In the genomic region with DNA sequence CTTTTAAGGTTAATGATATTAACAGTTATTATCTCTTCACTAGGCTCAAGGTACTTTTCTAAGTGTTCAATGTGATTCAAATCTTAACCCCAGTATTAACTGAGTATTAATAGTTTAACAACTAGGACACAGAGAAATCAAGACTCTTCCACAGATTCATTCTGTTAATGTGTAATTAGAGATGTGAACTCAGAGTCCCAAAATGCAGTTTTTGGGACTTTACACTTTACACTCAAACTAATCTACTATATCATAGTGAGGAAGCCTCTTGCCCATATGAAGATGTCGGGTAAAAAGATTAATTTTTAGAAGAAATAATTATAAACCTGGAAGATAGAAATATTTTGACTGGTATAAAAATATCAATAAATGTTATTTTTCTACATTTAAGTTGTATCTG, we compare ENCODE assay signal across 35 cellular contexts.
DNase-seq lines count a peak whose midpoint lies in the region; ATAC-seq, FAIRE-seq and TF ChIP-seq lines count a peak whose summit lies in the region.
"Had no signal": no experiment of that assay in that cellular context is flagged by ENCODE, and none has a peak within 500 bp of the region (broad histone marks: within the 10 kb centered on the region; RNA-seq: fewer than 3 reads in every experiment).

No MANE protein-coding gene starts in this region.

- no peaks in the 10 kb centered on the region for H3K4me1 Mint-ChIP-seq in mesothelial cell of epicardium
- H3K4me1 Mint-ChIP-seq in effector memory CD8-positive, alpha-beta T cell (ENCODE audit: low read depth in 2 of 2): no peaks in the 10 kb centered on the region
- H3K4me1 Mint-ChIP-seq: B cell; CD14-positive monocyte; CD4-positive, alpha-beta memory T cell; CD4-positive, CD25-positive, alpha-beta regulatory T cell; CD8-positive, alpha-beta memory T cell had no signal

- H3K27ac ChIP-seq in liver (ENCODE audit: low read depth in 1 of 2, low read length in 2 of 2) (no peak overlapping the region), HepG2 (ENCODE audit: extremely low read length, insufficient read depth, low read length) (no peak overlapping the region), right lobe of liver (no peak overlapping the region)
- H3K27ac ChIP-seq: 22Rv1; A549; BLaER1; BLaER1 treated with 17β-estradiol and CSF1 and Interleukin-3, amounts not matched to agents 10 nM and 100 nM; C4-2B had no signal

- 50% methylated on average over 1 of the region's 1 CpG for WGBS in liver
- WGBS in HepG2 (ENCODE audit: low lambda C conversion rate): 2% methylated on average over 1 of the region's 1 CpG
- 27% methylated on average over 1 of the region's 1 CpG for WGBS in right lobe of liver (ENCODE audit: insufficient coverage, low coverage, low lambda C conversion rate, missing lambda C conversion rate)

- peaks cover 2% of the 10 kb centered on the region for H3K27me3 Mint-ChIP-seq in mesothelial cell of epicardium (ENCODE audit: low read depth)
- no peaks in the 10 kb centered on the region for H3K27me3 Mint-ChIP-seq in effector memory CD8-positive, alpha-beta T cell
- H3K27me3 Mint-ChIP-seq: B cell; CD4-positive, alpha-beta memory T cell; CD4-positive, alpha-beta T cell; CD4-positive, CD25-positive, alpha-beta regulatory T cell; CD8-positive, alpha-beta memory T cell had no signal

- no peaks in the 10 kb centered on the region for H3K36me3 Mint-ChIP-seq in mesothelial cell of epicardium
- H3K36me3 Mint-ChIP-seq in effector memory CD8-positive, alpha-beta T cell (ENCODE audit: insufficient read depth): no peaks in the 10 kb centered on the region
- H3K36me3 Mint-ChIP-seq: CD14-positive monocyte; CD4-positive, alpha-beta memory T cell; CD4-positive, CD25-positive, alpha-beta regulatory T cell; CD8-positive, alpha-beta memory T cell; CD8-positive, alpha-beta T cell had no signal

- no peaks in the 10 kb centered on the region for H3K9me3 Mint-ChIP-seq in mesothelial cell of epicardium
- peaks cover 0 to 4% of the 10 kb centered on the region in 2 donors for H3K9me3 Mint-ChIP-seq in effector memory CD8-positive, alpha-beta T cell
- H3K9me3 Mint-ChIP-seq: CD14-positive monocyte; CD4-positive, alpha-beta T cell had no signal

- no TSS peak for BruUV-seq in HepG2 (replicated peaks; lab: Mats Ljungman, UMichigan)

- TF ChIP-seq CTCF in liver (IDR thresholded peaks at IDR 0.05; ENCODE audit: low read depth, low read length, missing input control) (no peak), HepG2 (CRISPR knock-in tag; IDR thresholded peaks at IDR 0.05) (no peak), right lobe of liver (IDR thresholded peaks at IDR 0.05) (no peak), mesothelial cell of epicardium (IDR thresholded peaks at IDR 0.05; ENCODE audit: unreplicated experiment) (no peak)

- H3K4me3 Mint-ChIP-seq in mesothelial cell of epicardium: no peak overlapping the region
- H3K4me3 Mint-ChIP-seq in effector memory CD8-positive, alpha-beta T cell: no peak overlapping the region
- H3K4me3 Mint-ChIP-seq: B cell; CD14-positive monocyte; CD4-positive, alpha-beta memory T cell; CD4-positive, alpha-beta T cell; CD4-positive, CD25-positive, alpha-beta regulatory T cell; CD8-positive, alpha-beta memory T cell; CD8-positive, alpha-beta T cell had no signal

- TF ChIP-seq EP300 in HepG2 (IDR thresholded peaks at IDR 0.05; ENCODE audit: low read depth in 2 of 2, low read length in 2 of 2) (no peak), HepG2 (CRISPR knock-in tag; IDR thresholded peaks at IDR 0.05; ENCODE audit: borderline replicate concordance) (no peak)

- ATAC-seq in HepG2 (no peak), left lobe of liver (peak; percentile 88), right lobe of liver (peak; percentile 80 to 87 (median 82))
- no peak for ATAC-seq in effector memory CD8-positive, alpha-beta T cell (replicated peaks)
- ATAC-seq: A549; CD8-positive, alpha-beta T cell had no signal

- H3K36me3 ChIP-seq in liver (ENCODE audit: control insufficient read depth in 4 of 4, insufficient read depth in 3 of 4, low read depth in 1 of 4, low read length in 3 of 4) (no peaks in the 10 kb centered on the region), HepG2 (replicated peaks in 1 of 2; ENCODE audit: control insufficient read depth in 1 of 2, insufficient read depth in 2 of 2, low read length in 2 of 2) (no peaks in the 10 kb centered on the region), right lobe of liver (no peaks in the 10 kb centered on the region)
- H3K36me3 ChIP-seq: BE2C; BLaER1; BLaER1 treated with 17β-estradiol and CSF1 and Interleukin-3, amounts not matched to agents 10 nM and 100 nM had no signal

- in situ Hi-C loops in HepG2 (cut with HindIII; ENCODE audit: extremely low pct_ligation_motif_present, low pct_unique_long_range_greater_than_20kb): no loop called here

- H4K20me1 ChIP-seq in HepG2 (ENCODE audit: insufficient read depth, low read length): no peaks in the 10 kb centered on the region
- H4K20me1 ChIP-seq: BLaER1; BLaER1 treated with 17β-estradiol and CSF1 and Interleukin-3, amounts not matched to agents 10 nM and 100 nM had no signal

- no peak overlapping the region for H3K27ac Mint-ChIP-seq in mesothelial cell of epicardium
- no peak overlapping the region for H3K27ac Mint-ChIP-seq in effector memory CD8-positive, alpha-beta T cell
- H3K27ac Mint-ChIP-seq: B cell; CD14-positive monocyte; CD4-positive, alpha-beta memory T cell; CD4-positive, alpha-beta T cell; CD4-positive, CD25-positive, alpha-beta regulatory T cell; CD8-positive, alpha-beta memory T cell; CD8-positive, alpha-beta T cell had no signal

- no peak overlapping the region for H3K4me2 ChIP-seq in HepG2 (ENCODE audit: low read depth, low read length)
- H3K4me2 ChIP-seq: A549; BLaER1; BLaER1 treated with 17β-estradiol and CSF1 and Interleukin-3, amounts not matched to agents 10 nM and 100 nM had no signal

- H3K79me2 ChIP-seq in HepG2 (ENCODE audit: insufficient read depth, low read length): no peaks in the 10 kb centered on the region

- H3K27me3 ChIP-seq in liver (ENCODE audit: control insufficient read depth in 4 of 4, insufficient read depth in 4 of 4, low read length in 3 of 4): no peaks in the 10 kb centered on the region
- H3K27me3 ChIP-seq in HepG2 (ENCODE audit: control insufficient read depth in 1 of 2, insufficient read depth in 2 of 2, low read length in 2 of 2): no peaks in the 10 kb centered on the region
- no peaks in the 10 kb centered on the region for H3K27me3 ChIP-seq in right lobe of liver
- H3K27me3 ChIP-seq: BE2C; BLaER1; BLaER1 treated with 17β-estradiol and CSF1 and Interleukin-3, amounts not matched to agents 10 nM and 100 nM had no signal

- peaks cover 3 to 19% (median 10%) of the 10 kb centered on the region in 4 donors for H3K4me1 ChIP-seq in liver (ENCODE audit: control insufficient read depth in 4 of 4, insufficient read depth in 4 of 4, low read length in 3 of 4)
- H3K4me1 ChIP-seq in HepG2 (ENCODE audit: insufficient read depth, low read length): peaks cover 21% of the 10 kb centered on the region
- peaks cover 0 to 24% (median 4%) of the 10 kb centered on the region in 4 donors for H3K4me1 ChIP-seq in right lobe of liver
- H3K4me1 ChIP-seq: A549; BE2C; BLaER1; BLaER1 treated with 17β-estradiol and CSF1 and Interleukin-3, amounts not matched to agents 10 nM and 100 nM had no signal

- TF ChIP-seq POLR2A in HepG2 (IDR thresholded peaks at IDR 0.05; ENCODE audit: insufficient read depth in 1 of 2, low read depth in 2 of 2, low read length in 2 of 2): no peak
- TF ChIP-seq POLR2A in right lobe of liver (IDR thresholded peaks at IDR 0.05): no peak

- H3K4me3 ChIP-seq in liver (ENCODE audit: low read depth in 1 of 3, low read length in 3 of 3) (no peak overlapping the region), HepG2 (replicated peaks in 1 of 3; ENCODE audit: insufficient read depth in 1 of 3, low read depth in 2 of 3, low read length in 3 of 3) (no peak overlapping the region), right lobe of liver (no peak overlapping the region)
- H3K4me3 ChIP-seq: A549; BLaER1; BLaER1 treated with 17β-estradiol and CSF1 and Interleukin-3, amounts not matched to agents 10 nM and 100 nM had no signal

- FAIRE-seq in HepG2 (lab: Jason Lieb, UNC): no peak
- FAIRE-seq: A204.1, A549, D721Med had no signal

- DNase-seq in HepG2 (ENCODE audit: low spot score) (no peak), left lobe of liver (ENCODE audit: low spot score) (no peak), right lobe of liver (no peak), mesothelial cell of epicardium (ENCODE audit: low spot score in 2 of 2, unreplicated experiment in 2 of 2) (no peak)
- no peak for DNase-seq in effector memory CD8-positive, alpha-beta T cell
- DNase-seq: 8988T; ACHN; AML-193; BE2C; C1 segment of cervical spinal cord; Caco-2; Calu3; CD4-positive, alpha-beta memory T cell; CD4-positive, alpha-beta T cell; CD4-positive, CD25-positive, alpha-beta regulatory T cell; CD8-positive, alpha-beta memory T cell; CD8-positive, alpha-beta T cell; COR-L47; DMS 273 treated with DMSO at 0.1 percent for 48 hours; DMS153; DMS53; DMS79; DMS79 treated with DMSO at 0.1 percent for 48 hours; DND-41; EL had no signal

- TF ChIP-seq RAD21 in liver (IDR thresholded peaks at IDR 0.05): peak; percentile 16 to 18
- no peak for TF ChIP-seq RAD21 in HepG2 (CRISPR knock-in tag; IDR thresholded peaks at IDR 0.05)

- no peak overlapping the region for H2AFZ ChIP-seq in HepG2 (ENCODE audit: low read length)

- H3K9ac ChIP-seq in liver (ENCODE audit: low read depth in 1 of 2, low read length in 2 of 2) (no peak overlapping the region), HepG2 (ENCODE audit: insufficient read depth, low read depth, low read length) (no peak overlapping the region)
- H3K9ac ChIP-seq: BLaER1; BLaER1 treated with 17β-estradiol and CSF1 and Interleukin-3, amounts not matched to agents 10 nM and 100 nM had no signal

- H3K9me3 ChIP-seq in liver (ENCODE audit: control insufficient read depth in 4 of 4, low read length in 3 of 4) (no peaks in the 10 kb centered on the region), HepG2 (ENCODE audit: low read length) (no peaks in the 10 kb centered on the region), right lobe of liver (no peaks in the 10 kb centered on the region)
- H3K9me3 ChIP-seq: A549; BE2C; BLaER1; BLaER1 treated with 17β-estradiol and CSF1 and Interleukin-3, amounts not matched to agents 10 nM and 100 nM had no signal

- intact Hi-C loops in HepG2 (cut with micrococcal nuclease; ENCODE audit: unreplicated experiment) (no loop called here), right lobe of liver (cut with DNase I) (no loop called here)

- CTCF ChIA-PET in HepG2 (lab: Yijun Ruan, JAX; ENCODE audit: low intra/inter-chr PET ratio, low total read pairs): no interaction called here

- POLR2A ChIA-PET in HepG2 (lab: Yijun Ruan, JAX): no interaction called here

TF ChIP-seq in liver, 16 proteins besides CTCF, POLR2A, EP300 and RAD21 (continues in another document):
- no peak for TF ChIP-seq TAF1 (conservative IDR thresholded peaks at IDR 0.05)
- TF ChIP-seq FOXA1 (IDR thresholded peaks at IDR 0.05): no peak
- TF ChIP-seq RXRA (IDR thresholded peaks at IDR 0.05): peak; percentile 17 to 26
- no peak for TF ChIP-seq NR2F2 (IDR thresholded peaks at IDR 0.05)
- TF ChIP-seq FOXA2 (IDR thresholded peaks at IDR 0.05): no peak

Comparison
In these comparisons a context has a peak if more than half of its experiments do, and no peak if none do; other contexts are left out.
1. ATAC-seq: peak in left lobe of liver (single experiment) and right lobe of liver (4 of 4); none in HepG2 (single experiment) and effector memory CD8-positive, alpha-beta T cell (single experiment).